8 cellular contexts compared by ENCODE assay signal in genomic region chr12:64759035-64759894, GRCh38. TPM values are rescaled to one million over a fixed set of nuclear protein-coding genes. Genes with fewer than 3 reads are reported as not detected.
DNase-seq lines count a peak whose midpoint lies in the region; ATAC-seq and TF ChIP-seq lines count a peak whose summit lies in the region.

Gene GNS (minus strand): TSS chr12:64759406. CDS start chr12:64759276, 130 bp downstream.

- H3K79me2 ChIP-seq in DND-41 (ENCODE audit: insufficient read depth, low read length) (peaks cover 43% of the 10 kb centered on the region), GM23248 (ENCODE audit: insufficient read depth) (peaks cover 16% of the 10 kb centered on the region)

- in situ Hi-C loops in GM23248 (cut with MboI) = no loop called here

- peak within 1 kb of the TSS; percentile 94 for H3K4me3 Mint-ChIP-seq in activated T-helper 2 cell treated with anti-CD3 and anti-CD28 coated beads, Interferon-gamma antibody, Interleukin-2, Interleukin-4, amounts not matched to agents 10 μg/mL and 5 μg/mL and 100 μg/mL, durations not matched to agents 14 hours and 24 hours and 36 hours (ENCODE audit: low read depth)
- peak within 1 kb of the TSS; percentile 97 for H3K4me3 Mint-ChIP-seq in natural killer cell

- POLR2A ChIA-PET in RWPE1 (lab: Yijun Ruan, JAX; ENCODE audit: low non-redundant PET) = no interaction called here

- peak within 1 kb of the TSS; percentile 99 for H2AFZ ChIP-seq in DND-41 (ENCODE audit: low read depth, low read length)
- peak within 1 kb of the TSS; percentile 99 for H2AFZ ChIP-seq in GM23248

- peak; percentile 93 for ATAC-seq in DND-41 (ENCODE audit: insufficient read depth, low read depth)
- peak; percentile 82 to 96 (median 83) for ATAC-seq in natural killer cell

- intact Hi-C loops in activated T-helper 2 cell treated with anti-CD3 and anti-CD28 coated beads, Interferon-gamma antibody, Interleukin-2, Interleukin-4, amounts not matched to agents 10 μg/mL and 5 μg/mL and 100 μg/mL, durations not matched to agents 14 hours and 24 hours and 36 hours (cut with micrococcal nuclease) = loop anchor here (1.0 to 10.0 kb wide), 11 partner anchors 29 to 1543 kb away; partner anchors contain the start of genes HELB, KICS2, RASSF3 and RXYLT1
- intact Hi-C loops in natural killer cell (cut with micrococcal nuclease) = loop anchor here (1.0 to 5.0 kb wide), 2 partner anchors 45 to 92 kb away; no protein-coding TSS in a partner anchor

- H3K4me1 Mint-ChIP-seq in activated T-helper 2 cell treated with anti-CD3 and anti-CD28 coated beads, Interferon-gamma antibody, Interleukin-2, Interleukin-4, amounts not matched to agents 10 μg/mL and 5 μg/mL and 100 μg/mL, durations not matched to agents 14 hours and 24 hours and 36 hours (ENCODE audit: low read depth) = peaks cover 33% of the 10 kb centered on the region
- H3K4me1 Mint-ChIP-seq in natural killer cell = peaks cover 50 to 58% of the 10 kb centered on the region in 2 donors

- 0 out of 2 replicates have a peak, but pooled peaks cover 2% of the 10 kb centered on the region for H3K36me3 ChIP-seq in DND-41 (ENCODE audit: insufficient read depth, low read length)
- no peaks in the 10 kb centered on the region for H3K36me3 ChIP-seq in GM23248 (ENCODE audit: low read depth)

- H3K4me2 ChIP-seq in DND-41 (ENCODE audit: insufficient read depth, low read length) (peak within 1 kb of the TSS; percentile 97), GM23248 (ENCODE audit: unreplicated experiment) (peak within 1 kb of the TSS; percentile 86)

- 0 out of 2 replicates have a peak, but pooled peaks cover 11% of the 10 kb centered on the region for H3F3A ChIP-seq in GM23248 (ENCODE audit: insufficient read depth)

- 1% methylated on average over 50 to 67 of the region's 67 CpGs for WGBS in GM23248 (ENCODE audit: low coverage in 1 of 2, low lambda C conversion rate in 2 of 2, missing lambda C conversion rate in 2 of 2), 2 experiments

- TF ChIP-seq CTCF in DND-41 (IDR thresholded peaks at IDR 0.05; ENCODE audit: borderline replicate concordance, extremely low read depth, low read length, poor library complexity, severe bottlenecking) = no peak
- TF ChIP-seq CTCF in LNCaP clone FGC (IDR thresholded peaks at IDR 0.05; ENCODE audit: control insufficient read depth, extremely low read depth, insufficient read depth) = no peak
- no peak for TF ChIP-seq CTCF in RWPE1 (conservative IDR thresholded peaks at IDR 0.05; ENCODE audit: low read depth)
- TF ChIP-seq CTCF in fibroblast of mammary gland (conservative IDR thresholded peaks at IDR 0.05; ENCODE audit: control insufficient read depth, insufficient read depth, low read depth, low read length) = no peak
- TF ChIP-seq CTCF in natural killer cell (IDR thresholded peaks at IDR 0.05) = no peak

- peak within 1 kb of the TSS; percentile 78 for H3K27ac ChIP-seq in DND-41 (ENCODE audit: low read length)
- peak within 1 kb of the TSS; percentile 50 for H3K27ac ChIP-seq in GM23248
- peak within 1 kb of the TSS; percentile 78 for H3K27ac ChIP-seq in RWPE1

- CTCF ChIA-PET in RWPE1 (lab: Yijun Ruan, JAX) = interaction anchor here (0.6 to 0.8 kb wide), 2 partner anchors 48 to 136 kb away, joined by 3 read pairs; no protein-coding TSS in a partner anchor

- H3K9me3 ChIP-seq in DND-41 (ENCODE audit: insufficient read depth, low read length, severe bottlenecking) (no peaks in the 10 kb centered on the region), GM23248 (ENCODE audit: low read depth) (no peaks in the 10 kb centered on the region)

- DNase-seq in DND-41 (peak; percentile 95), GM23248 (peak; percentile 97), LNCaP clone FGC (ENCODE audit: low read depth) (peak; percentile 79), RWPE1 (ENCODE audit: low spot score) (peak; percentile 97), fibroblast of mammary gland (ENCODE audit: low read depth) (peak; percentile 89), natural killer cell (peak; percentile 98)
- peak; percentile 94 for DNase-seq in activated T-helper 2 cell treated with anti-CD3 and anti-CD28 coated beads, Interferon-gamma antibody, Interleukin-2, Interleukin-4, amounts not matched to agents 10 μg/mL and 5 μg/mL and 100 μg/mL, durations not matched to agents 14 hours and 24 hours and 36 hours (ENCODE audit: low spot score)
- DNase-seq in stimulated activated naive CD4-positive, alpha-beta T cell treated with Interleukin-2 at 50 U/mL for 16 hours (lab: John Stamatoyannopoulos, UW) = peak; percentile 92

- H3K27me3 ChIP-seq in DND-41 (ENCODE audit: insufficient read depth, low read length, poor library complexity) = no peaks in the 10 kb centered on the region
- H3K27me3 ChIP-seq in GM23248 (replicated peaks; ENCODE audit: insufficient read depth) = no peaks in the 10 kb centered on the region

- H3K27ac Mint-ChIP-seq in activated T-helper 2 cell treated with anti-CD3 and anti-CD28 coated beads, Interferon-gamma antibody, Interleukin-2, Interleukin-4, amounts not matched to agents 10 μg/mL and 5 μg/mL and 100 μg/mL, durations not matched to agents 14 hours and 24 hours and 36 hours = peak within 1 kb of the TSS; percentile 93
- peak within 1 kb of the TSS; percentile 79 to 95 for H3K27ac Mint-ChIP-seq in natural killer cell

- H3K9ac ChIP-seq in DND-41 (ENCODE audit: low read depth, low read length) (peak within 1 kb of the TSS; percentile 75), GM23248 (peak within 1 kb of the TSS; percentile 82)

- 0 out of 2 replicates have a peak, but pooled peaks cover 3% of the 10 kb centered on the region for H3K9me2 ChIP-seq in GM23248 (ENCODE audit: insufficient read depth)

- H3K36me3 Mint-ChIP-seq in activated T-helper 2 cell treated with anti-CD3 and anti-CD28 coated beads, Interferon-gamma antibody, Interleukin-2, Interleukin-4, amounts not matched to agents 10 μg/mL and 5 μg/mL and 100 μg/mL, durations not matched to agents 14 hours and 24 hours and 36 hours (ENCODE audit: low read depth) = peaks cover 20% of the 10 kb centered on the region
- no peaks in the 10 kb centered on the region for H3K36me3 Mint-ChIP-seq in natural killer cell

- H4K20me1 ChIP-seq in DND-41 (ENCODE audit: insufficient read depth, low read length) = no peaks in the 10 kb centered on the region
- H4K20me1 ChIP-seq in GM23248 (ENCODE audit: insufficient read depth) = no peaks in the 10 kb centered on the region

- no peaks in the 10 kb centered on the region for H3K9me3 Mint-ChIP-seq in activated T-helper 2 cell treated with anti-CD3 and anti-CD28 coated beads, Interferon-gamma antibody, Interleukin-2, Interleukin-4, amounts not matched to agents 10 μg/mL and 5 μg/mL and 100 μg/mL, durations not matched to agents 14 hours and 24 hours and 36 hours
- no peaks in the 10 kb centered on the region for H3K9me3 Mint-ChIP-seq in natural killer cell

- H3K4me1 ChIP-seq in DND-41 (ENCODE audit: insufficient read depth, low read length) (peaks cover 31% of the 10 kb centered on the region), GM23248 (ENCODE audit: insufficient read depth) (peaks cover 5% of the 10 kb centered on the region; the same call in 1 of the 2 replicates)

- H3K27me3 Mint-ChIP-seq in activated T-helper 2 cell treated with anti-CD3 and anti-CD28 coated beads, Interferon-gamma antibody, Interleukin-2, Interleukin-4, amounts not matched to agents 10 μg/mL and 5 μg/mL and 100 μg/mL, durations not matched to agents 14 hours and 24 hours and 36 hours (ENCODE audit: low read depth) = peaks cover 7% of the 10 kb centered on the region
- H3K27me3 Mint-ChIP-seq in natural killer cell (ENCODE audit: low read depth in 2 of 2) = no peaks in the 10 kb centered on the region

- H3K4me3 ChIP-seq in DND-41 (ENCODE audit: low read depth in 1 of 2, low read length in 2 of 2) (peak within 1 kb of the TSS; percentile 66 to 83), GM23248 (peak within 1 kb of the TSS; percentile 93), LNCaP clone FGC (ENCODE audit: low read depth, low read length) (peak within 1 kb of the TSS; percentile 91), fibroblast of mammary gland (ENCODE audit: control insufficient read depth, low read depth, low read length) (peak within 1 kb of the TSS; percentile 61)

RNA-seq across cellular contexts. Expression of gene GNS, which starts in this region (rescaled TPM):
- 121 and 129 TPM in 2 replicates for total RNA-seq in GM23248 (2014; rRNA removed; shearing (Covaris generic))
- polyA plus RNA-seq in GM23248 (2016; fragmentation: Nextera tagmentation; extraction: Ambion mirVana) = 75.5 and 76.6 TPM in 2 replicates
- total RNA-seq in activated T-helper 2 cell treated with anti-CD3 and anti-CD28 coated beads, Interferon-gamma antibody, Interleukin-2, Interleukin-4, amounts not matched to agents 10 μg/mL and 5 μg/mL and 100 μg/mL, durations not matched to agents 14 hours and 24 hours and 36 hours = 33.9 and 38.2 TPM in 2 replicates
- 10 to 100 TPM; 51.9 to 73.9 (median 59.7) TPM for total RNA-seq in natural killer cell

Comparison
In these comparisons a context has a peak if more than half of its experiments do, and no peak if none do; other contexts are left out.
1. Peak in every context shown above with its lines: DNase-seq, ATAC-seq, H3K4me3 ChIP-seq and H3K27ac ChIP-seq.